1 cellular context compared by ENCODE assay signal in genomic region chr5:180611140-180611850, GRCh38.
TF ChIP-seq lines count a peak whose summit lies in the region.

No MANE protein-coding gene starts in this region.

TF ChIP-seq in GM23338, 12 proteins besides CTCF, POLR2A, EP300 and RAD21 (continued from another document):
- TF ChIP-seq ZNF462 (CRISPR knock-in tag; IDR thresholded peaks at IDR 0.05) (no peak), STAT1 (IDR thresholded peaks at IDR 0.05; ENCODE audit: unreplicated experiment) (no peak), CREB1 (CRISPR knock-in tag; IDR thresholded peaks at IDR 0.05; ENCODE audit: low read depth) (no peak)
